11 cellular contexts compared by ENCODE assay signal in the genomic region with DNA sequence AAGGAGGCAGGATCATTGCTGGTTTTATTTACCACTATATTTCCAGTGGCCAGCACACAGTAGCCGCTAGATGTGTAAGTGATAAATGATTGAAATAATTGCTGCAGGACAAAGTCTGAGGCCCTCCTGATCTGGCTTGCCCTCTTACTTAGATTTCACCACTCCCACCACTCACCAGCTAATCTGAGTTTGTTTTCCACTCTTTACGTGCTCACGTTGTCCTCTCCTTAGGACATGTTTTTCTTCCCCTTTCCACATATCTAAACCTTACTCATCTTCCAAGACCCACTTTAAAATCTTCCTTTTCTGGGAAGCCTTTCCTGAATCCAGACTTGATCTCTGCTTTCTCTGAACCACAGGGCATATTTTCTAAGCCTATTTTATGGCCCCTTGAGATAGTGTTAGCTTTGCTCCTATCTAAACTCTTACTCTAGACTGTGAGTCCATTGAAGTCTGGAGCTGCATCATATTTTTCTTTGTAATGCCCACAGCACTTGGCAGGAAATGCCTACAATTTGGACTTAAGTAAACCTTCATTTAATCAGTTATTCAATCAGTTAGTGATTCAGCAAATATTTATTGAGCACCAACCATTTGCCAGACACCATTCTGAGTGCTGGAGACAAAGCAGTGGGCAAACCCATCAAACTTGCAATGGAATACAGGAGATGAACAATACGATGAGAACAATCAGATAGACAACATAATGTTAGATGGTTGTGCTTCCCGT. TPM values are rescaled to one million over a fixed set of nuclear protein-coding genes. Genes with fewer than 3 reads are reported as not detected.
DNase-seq lines count a peak whose midpoint lies in the region; ATAC-seq and TF ChIP-seq lines count a peak whose summit lies in the region.
"Had no signal": no experiment of that assay in that cellular context is flagged by ENCODE, and none has a peak within 500 bp of the region (broad histone marks: within the 10 kb centered on the region; RNA-seq: fewer than 3 reads in every experiment).

No MANE protein-coding gene starts in this region.

- H3K27ac Mint-ChIP-seq in type B pancreatic cell: no peak overlapping the region
- H3K27ac Mint-ChIP-seq: stimulated activated naive CD8-positive, alpha-beta T cell treated with anti-CD3 and anti-CD28 coated beads, Interleukin-15, Interleukin-2, amounts not matched to agents 100 ng/mL and 50 ng/mL, for 24 hours had no signal

- 69 to 72% methylated on average over 4 of the region's 5 CpGs for WGBS in mesodermal cell (ENCODE audit: insufficient coverage in 2 of 2), 2 experiments

- H3K27me3 ChIP-seq in right atrium auricular region (no peaks in the 10 kb centered on the region), brain microvascular endothelial cell (replicated peaks) (no peaks in the 10 kb centered on the region)

- in situ Hi-C loops in brain microvascular endothelial cell (cut with HindIII; ENCODE audit: low pct_ligation_motif_present, low sequenced_read_pairs): no loop called here

- H3K4me1 ChIP-seq in right atrium auricular region: peaks cover 0 to 12% of the 10 kb centered on the region in 2 donors
- H3K4me1 ChIP-seq in mesodermal cell (ENCODE audit: control insufficient read depth, insufficient read depth, low read length, poor library complexity, severe bottlenecking): peaks cover 17% of the 10 kb centered on the region

- H3K4me3 ChIP-seq in right atrium auricular region (peak overlapping the region; percentile 21 to 49), brain microvascular endothelial cell (ENCODE audit: low read depth, low read length) (peak overlapping the region; percentile 67), mesodermal cell (ENCODE audit: extremely low read depth, insufficient read depth, low read length, poor library complexity, severe bottlenecking) (peak overlapping the region; percentile 46)

- TF ChIP-seq CTCF in right atrium auricular region (IDR thresholded peaks at IDR 0.05) (no peak), brain microvascular endothelial cell (IDR thresholded peaks at IDR 0.05; ENCODE audit: low read depth, low read length, missing control alignments) (no peak), type B pancreatic cell (conservative IDR thresholded peaks at IDR 0.05) (no peak)

- H3K4me1 Mint-ChIP-seq in type B pancreatic cell (ENCODE audit: unreplicated experiment): peaks cover 16% of the 10 kb centered on the region

- no peak for ATAC-seq in Right ventricle myocardium superior (ENCODE audit: poor library complexity)
- no peak for ATAC-seq in GM21528 (IDR thresholded peaks at IDR 0.05; ENCODE audit: low FRiP score, unreplicated experiment)

- intact Hi-C loops in Right ventricle myocardium superior (cut with DNase I): no loop called here

- peaks cover 15% of the 10 kb centered on the region for H3K36me3 ChIP-seq in right atrium auricular region
- H3K36me3 ChIP-seq in brain microvascular endothelial cell (replicated peaks): peaks cover 24% of the 10 kb centered on the region
- H3K36me3 ChIP-seq in mesodermal cell (ENCODE audit: control insufficient read depth, insufficient read depth, low read length): peaks cover 37% of the 10 kb centered on the region

- H3K27ac ChIP-seq in right atrium auricular region (peak overlapping the region; percentile 7 to 54), brain microvascular endothelial cell (peak overlapping the region; percentile 44), mesodermal cell (ENCODE audit: low read depth, low read length, severe bottlenecking) (peak overlapping the region; percentile 80)

- no peaks in the 10 kb centered on the region for H3K36me3 Mint-ChIP-seq in type B pancreatic cell

- H3K9me3 ChIP-seq in right atrium auricular region (no peaks in the 10 kb centered on the region), mesodermal cell (ENCODE audit: control insufficient read depth, low read length) (no peaks in the 10 kb centered on the region)

- DNase-seq in right atrium auricular region (ENCODE audit: low spot score): no peak
- no peak for DNase-seq in Right ventricle myocardium superior
- no peak for DNase-seq in brain microvascular endothelial cell
- DNase-seq in type B pancreatic cell (ENCODE audit: extremely low spot score, unreplicated experiment): no peak
- DNase-seq in DMS79 (lab: John Stamatoyannopoulos, UW): no peak
- DNase-seq in pons (ENCODE audit: low spot score): no peak
- DNase-seq: activated effector memory CD4-positive, alpha-beta T cell treated with anti-CD3 and anti-CD28 coated beads, Interleukin-2, amount 50 U/mL, for 16 hours; GF-D8 had no signal

- no peaks in the 10 kb centered on the region for H3K9me3 Mint-ChIP-seq in type B pancreatic cell
- H3K9me3 Mint-ChIP-seq: stimulated activated naive CD8-positive, alpha-beta T cell treated with anti-CD3 and anti-CD28 coated beads, Interleukin-15, Interleukin-2, amounts not matched to agents 100 ng/mL and 50 ng/mL, for 24 hours had no signal

- peak overlapping the region; percentile 12 for H3K4me3 Mint-ChIP-seq in type B pancreatic cell
- H3K4me3 Mint-ChIP-seq: stimulated activated naive CD8-positive, alpha-beta T cell treated with anti-CD3 and anti-CD28 coated beads, Interleukin-15, Interleukin-2, amounts not matched to agents 100 ng/mL and 50 ng/mL, for 24 hours had no signal

- H3K27me3 Mint-ChIP-seq in type B pancreatic cell: peaks cover 3% of the 10 kb centered on the region

RNA-seq across cellular contexts. Expression of a gene that starts 2.4 kb away (rescaled TPM):
- 10 to 100 TPM; 13.4 to 20.0 TPM for total RNA-seq in right atrium auricular region
- 15.6 TPM for total RNA-seq in Right ventricle myocardium superior
- polyA plus RNA-seq in mesodermal cell (2013, experiment 1 of 2): 24.2 TPM
- polyA plus RNA-seq in mesodermal cell (2013, experiment 2 of 2): 25.8 TPM
- total RNA-seq in type B pancreatic cell (ENCODE audit: low replicate concordance): 2.7 and 2.9 TPM in 2 replicates
